22 cellular contexts compared by ENCODE assay signal in genomic region chr5:75200776-75201175, GRCh38. TPM values are rescaled to one million over a fixed set of nuclear protein-coding genes. Genes with fewer than 3 reads are reported as not detected.
DNase-seq lines count a peak whose midpoint lies in the region; ATAC-seq and TF ChIP-seq lines count a peak whose summit lies in the region.
"Had no signal": no experiment of that assay in that cellular context is flagged by ENCODE, and none has a peak within 500 bp of the region (broad histone marks: within the 10 kb centered on the region; RNA-seq: fewer than 3 reads in every experiment).

No MANE protein-coding gene starts in this region.

- H3K23ac ChIP-seq in H9 (ENCODE audit: insufficient read length, low read depth, low read length) = no peak overlapping the region

- H3K9me3 Mint-ChIP-seq in CD14-positive monocyte (peaks cover 0 to 3% (median 0%) of the 10 kb centered on the region in 7 donors), H9 (no peaks in the 10 kb centered on the region)
- H3K9me3 Mint-ChIP-seq: CD4-positive, CD25-positive, alpha-beta regulatory T cell had no signal

- no peak overlapping the region for H2BK5ac ChIP-seq in H9 (ENCODE audit: insufficient read length, low read length)

- H4K5ac ChIP-seq in H9 (ENCODE audit: insufficient read length, low read depth, low read length) = no peak overlapping the region

- no peaks in the 10 kb centered on the region for H3K9me3 ChIP-seq in RWPE2 (ENCODE audit: severe bottlenecking)
- H3K9me3 ChIP-seq in smooth muscle cell (replicated peaks; ENCODE audit: low read depth) = no peaks in the 10 kb centered on the region
- H3K9me3 ChIP-seq in H9 (ENCODE audit: control insufficient read depth, low read depth, low read length) = no peaks in the 10 kb centered on the region

- peak; percentile 96 for ATAC-seq in RWPE2 (ENCODE audit: low read depth)

- H4K91ac ChIP-seq in H9 (ENCODE audit: insufficient read length, low read depth, low read length) = no peak overlapping the region

- H3K56ac ChIP-seq in H9 (ENCODE audit: insufficient read length, low read depth, low read length) = no peak overlapping the region

- H3K18ac ChIP-seq in H9 (ENCODE audit: insufficient read length, low read depth, low read length) = no peak overlapping the region

- no peak overlapping the region for H3K4me2 ChIP-seq in smooth muscle cell
- H3K4me2 ChIP-seq in H9 (ENCODE audit: insufficient read depth, insufficient read length, low read length) = no peak overlapping the region

- H3K36me3 Mint-ChIP-seq in CD14-positive monocyte (no peaks in the 10 kb centered on the region), H9 (ENCODE audit: insufficient read depth in 1 of 3, low read depth in 3 of 3) (no peaks in the 10 kb centered on the region)
- H3K36me3 Mint-ChIP-seq: CD4-positive, CD25-positive, alpha-beta regulatory T cell had no signal

- H3K27ac ChIP-seq in RWPE2 (ENCODE audit: poor library complexity, severe bottlenecking) (peak overlapping the region; percentile 50), smooth muscle cell (ENCODE audit: low read depth) (peak overlapping the region; percentile 79), H9 (ENCODE audit: insufficient read length, low read depth, low read length) (no peak overlapping the region)
- H3K27ac ChIP-seq: SK-N-MC had no signal

- no peaks in the 10 kb centered on the region for H3K23me2 ChIP-seq in H9 (ENCODE audit: insufficient read length, low read depth, low read length, poor library complexity, severe bottlenecking)

- TF ChIP-seq CTCF in RWPE2 (IDR thresholded peaks at IDR 0.05; ENCODE audit: poor library complexity, severe bottlenecking) = no peak
- no peak for TF ChIP-seq CTCF in smooth muscle cell (IDR thresholded peaks at IDR 0.05; ENCODE audit: borderline replicate concordance, insufficient read depth, poor library complexity, severe bottlenecking)
- no peak for TF ChIP-seq CTCF in CD14-positive monocyte (IDR thresholded peaks at IDR 0.05)
- TF ChIP-seq CTCF in H9 (conservative IDR thresholded peaks at IDR 0.05) = no peak

- H4K8ac ChIP-seq in H9 (replicated peaks; ENCODE audit: insufficient read length, low read depth, low read length) = no peak overlapping the region

- no peak overlapping the region for H2BK20ac ChIP-seq in H9 (ENCODE audit: low read depth, low read length, poor library complexity, severe bottlenecking)

- no peak overlapping the region for H3K27ac Mint-ChIP-seq in CD14-positive monocyte
- no peak overlapping the region for H3K27ac Mint-ChIP-seq in H9

- H3T11ph ChIP-seq in H9 (ENCODE audit: low read length) = no peak overlapping the region

- WGBS in smooth muscle cell (ENCODE audit: low lambda C conversion rate) = 84% methylated on average over 4 of the region's 4 CpGs
- no CpG with 5 or more reads among the region's 4 CpGs for WGBS in H9 (ENCODE audit: extremely low coverage, insufficient read length, low lambda C conversion rate)

- H2AK5ac ChIP-seq in H9 (ENCODE audit: insufficient read length, low read length) = no peak overlapping the region

- H3K4me3 ChIP-seq in RWPE2 (ENCODE audit: severe bottlenecking) (no peak overlapping the region), smooth muscle cell (no peak overlapping the region)
- H3K4me3 ChIP-seq: SK-N-MC had no signal

- intact Hi-C loops in CD14-positive monocyte (cut with micrococcal nuclease) = no loop called here

- DNase-seq in NCI-H226 (peak; percentile 46), RWPE2 (ENCODE audit: low spot score) (no peak), glomerular visceral epithelial cell (ENCODE audit: extremely low spot score) (peak; percentile 37), smooth muscle cell (lab: John Stamatoyannopoulos, UW; ENCODE audit: unreplicated experiment) (no peak), CD14-positive monocyte (ENCODE audit: low spot score) (no peak), H9 (no peak), mesenteric fat pad (ENCODE audit: low spot score) (no peak)
- DNase-seq: CD4-positive, CD25-positive, alpha-beta regulatory T cell; EL; GF-D8; Karpas-422; MM.1S; NCI-H1048; NCI-H1417 treated with DMSO at 0.1 percent for 48 hours; NCI-H187; NCI-H2227 treated with DMSO at 0.1 percent for 48 hours; NCI-H510A treated with DMSO at 0.1 percent for 48 hours; NCI-H748 treated with DMSO at 0.1 percent for 48 hours; NK-92 treated with Interleukin-12 subunit alpha and Interleukin-12 subunit beta, amount 100 ng/mL, for 24 hours; SHP77 treated with DMSO at 0.1 percent for 48 hours had no signal

- H3K4me1 ChIP-seq in RWPE2 (ENCODE audit: insufficient read depth, poor library complexity, severe bottlenecking) = peaks cover 10% of the 10 kb centered on the region
- no peaks in the 10 kb centered on the region for H3K4me1 ChIP-seq in smooth muscle cell (ENCODE audit: low read depth)
- no peaks in the 10 kb centered on the region for H3K4me1 ChIP-seq in H9 (ENCODE audit: insufficient read depth, low read length)

- no peaks in the 10 kb centered on the region for H3K27me3 ChIP-seq in RWPE2 (ENCODE audit: insufficient read depth, poor library complexity, severe bottlenecking)
- H3K27me3 ChIP-seq in smooth muscle cell (ENCODE audit: low read depth) = no peaks in the 10 kb centered on the region
- no peaks in the 10 kb centered on the region for H3K27me3 ChIP-seq in H9 (ENCODE audit: insufficient read depth, low read length)

- no peak overlapping the region for H2AFZ ChIP-seq in smooth muscle cell (ENCODE audit: low read depth)
- H2AFZ ChIP-seq in H9 (ENCODE audit: low read length) = no peak overlapping the region

- H2BK12ac ChIP-seq in H9 (ENCODE audit: insufficient read length, low read depth, low read length) = no peak overlapping the region

- H3K79me2 ChIP-seq in smooth muscle cell (ENCODE audit: low read depth) (no peaks in the 10 kb centered on the region), H9 (ENCODE audit: insufficient read depth, low read length) (no peaks in the 10 kb centered on the region)

- H3K14ac ChIP-seq in H9 (ENCODE audit: insufficient read depth, low read length) = no peak overlapping the region

- no peaks in the 10 kb centered on the region for H3F3A ChIP-seq in smooth muscle cell (ENCODE audit: low read depth)

- H3K27me3 Mint-ChIP-seq in CD14-positive monocyte (ENCODE audit: low read depth in 3 of 3) = no peaks in the 10 kb centered on the region
- H3K27me3 Mint-ChIP-seq in H9 (ENCODE audit: low read depth) = no peaks in the 10 kb centered on the region

- H4K20me1 ChIP-seq in smooth muscle cell (ENCODE audit: low read depth) (no peaks in the 10 kb centered on the region), H9 (ENCODE audit: control insufficient read depth, insufficient read depth, insufficient read length) (no peaks in the 10 kb centered on the region)

- H3K36me3 ChIP-seq in RWPE2 (ENCODE audit: low read depth) = no peaks in the 10 kb centered on the region
- H3K36me3 ChIP-seq in smooth muscle cell (ENCODE audit: low read depth) = no peaks in the 10 kb centered on the region

- H3K4me3 Mint-ChIP-seq in CD14-positive monocyte (no peak overlapping the region), H9 (no peak overlapping the region)
- H3K4me3 Mint-ChIP-seq: CD4-positive, CD25-positive, alpha-beta regulatory T cell had no signal

- no peaks in the 10 kb centered on the region for H3K4me1 Mint-ChIP-seq in CD14-positive monocyte
- no peaks in the 10 kb centered on the region for H3K4me1 Mint-ChIP-seq in H9
- H3K4me1 Mint-ChIP-seq: CD4-positive, CD25-positive, alpha-beta regulatory T cell had no signal

- no peak overlapping the region for H3K4ac ChIP-seq in H9 (ENCODE audit: low read depth, low read length)

- H2BK120ac ChIP-seq in H9 (ENCODE audit: low read depth, low read length, poor library complexity, severe bottlenecking) = no peak overlapping the region

- no peaks in the 10 kb centered on the region for H3K79me1 ChIP-seq in H9 (ENCODE audit: insufficient read depth, low read depth, low read length, poor library complexity, severe bottlenecking)

- no peak overlapping the region for H3K9ac ChIP-seq in smooth muscle cell (ENCODE audit: low read depth)
- H3K9ac ChIP-seq in H9 (ENCODE audit: extremely low read depth, insufficient read length, low read length) = no peak overlapping the region

- no peak overlapping the region for H2BK15ac ChIP-seq in H9 (ENCODE audit: low read depth, low read length)

RNA-seq across cellular contexts. Expression of gene ANKRD31, which starts 35.9 kb away (rescaled TPM):
- 0.18 and 0.22 TPM in 2 replicates for total RNA-seq in smooth muscle cell
- 0.03 and 0.15 TPM in 2 replicates for polyA plus RNA-seq in smooth muscle cell
- under 1 TPM in 1 of 2 donors, not detected in 1; 0.05 TPM for polyA plus RNA-seq in CD14-positive monocyte
- 0.11 and 0.13 TPM in 2 replicates for total RNA-seq in H9 (2021)
- 0.13 TPM for total RNA-seq in mesenteric fat pad
- total RNA-seq: RPMI7951 had no signal

Comparison
In these comparisons a context has a peak if more than half of its experiments do, and no peak if none do; other contexts are left out.
1. DNase-seq: peak in NCI-H226 (single experiment) and glomerular visceral epithelial cell (single experiment); none in RWPE2 (single experiment), smooth muscle cell (single experiment), CD14-positive monocyte (single experiment), H9 (single experiment) and mesenteric fat pad (single experiment).